Comparison of ENCODE assay signal across 1 cellular context in genomic region chr1:150612014-150612345, GRCh38.
TF ChIP-seq lines count a peak whose summit lies in the region.

No MANE protein-coding gene starts in this region.

TF ChIP-seq in GM23338, 12 proteins besides CTCF, POLR2A, EP300 and RAD21 (continued from another document):
- TF ChIP-seq REST (IDR thresholded peaks at IDR 0.05; ENCODE audit: unreplicated experiment) (no peak), ZNF331 (CRISPR knock-in tag; IDR thresholded peaks at IDR 0.05; ENCODE audit: low read depth) (no peak), CREB1 (CRISPR knock-in tag; IDR thresholded peaks at IDR 0.05; ENCODE audit: low read depth) (no peak), JUNB (IDR thresholded peaks at IDR 0.05; ENCODE audit: unreplicated experiment) (no peak)
